In the genomic region with DNA sequence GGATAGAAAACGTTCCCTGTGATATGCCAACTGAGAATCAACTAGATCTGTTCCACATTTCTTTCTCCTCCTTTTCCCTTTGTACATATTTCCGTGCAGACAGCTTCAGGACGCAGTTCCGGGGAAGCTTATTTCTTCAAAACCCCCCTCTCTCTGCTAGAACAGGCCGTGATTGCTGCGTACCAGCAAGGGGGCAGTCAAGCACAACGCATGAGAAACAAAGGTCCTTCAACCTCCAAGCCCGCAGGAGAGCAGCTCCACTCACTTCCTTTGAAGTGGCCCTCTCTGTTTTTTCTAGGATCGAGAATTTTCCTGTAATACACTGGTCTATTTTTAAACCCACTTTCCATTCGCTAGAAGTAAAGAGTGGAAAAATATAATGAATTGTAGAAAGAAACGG, we compare ENCODE assay signal across 8 cellular contexts.
A peak's percentile ranks its signal among the peaks of the same experiment; 100 is the strongest.
DNase-seq lines count a peak whose midpoint lies in the region; ATAC-seq and TF ChIP-seq lines count a peak whose summit lies in the region.

No MANE protein-coding gene starts in this region.

- no peak overlapping the region for H3K4me3 Mint-ChIP-seq in T-cell

- H3K27me3 Mint-ChIP-seq in T-cell, result peaks cover 8 to 9% of the 10 kb centered on the region in 2 donors

- POLR2A ChIA-PET in T-cell (lab: Charles Lee), result no interaction called here

- no peaks in the 10 kb centered on the region for H3K36me3 Mint-ChIP-seq in T-cell

- peaks cover 0 to 6% (median 0%) of the 10 kb centered on the region in 3 donors for H3K9me3 Mint-ChIP-seq in T-cell

- no peak for ATAC-seq in HG03354 (IDR thresholded peaks at IDR 0.05; ENCODE audit: poor library complexity, severe bottlenecking, unreplicated experiment)
- no peak for ATAC-seq in T-cell (replicated peaks in 1 of 4)

- peak; percentile 83 for DNase-seq in NCI-H510A treated with DMSO at 0.1 percent for 48 hours (lab: John Stamatoyannopoulos, UW)
- DNase-seq in ecto neural progenitor cell (ENCODE audit: low spot score), result peak; percentile 69
- peak; percentile 86 for DNase-seq in medulla oblongata (ENCODE audit: extremely low spot score)
- DNase-seq in activated T-cell treated with anti-CD3 and anti-CD28 coated beads, Interleukin-2, amount 50 U/mL, for 48 hours, result no peak
- no peak for DNase-seq in stimulated activated CD4-positive, alpha-beta T cell treated with anti-CD3 and anti-CD28 coated beads, Interleukin-2, amount 100 ng/mL, for 24 hours
- DNase-seq in T-cell, result no peak

- CTCF ChIA-PET in T-cell (lab: Charles Lee), result interaction anchor here in 1 of 2 donors (0.5 to 0.6 kb wide), 2 partner anchors 293 to 717 kb away, joined by 4 to 6 read pairs; no protein-coding TSS in a partner anchor

- H3K4me1 Mint-ChIP-seq in T-cell, result no peaks in the 10 kb centered on the region

- no peak overlapping the region for H3K27ac Mint-ChIP-seq in T-cell

- peak; percentile 45 for TF ChIP-seq CTCF in GM12873 (IDR thresholded peaks at IDR 0.05; ENCODE audit: insufficient read depth, low read depth, low read length, missing control alignments)

Comparison
In these comparisons a context has a peak if more than half of its experiments do, and no peak if none do; other contexts are left out.
1. DNase-seq: peak in NCI-H510A treated with DMSO at 0.1 percent for 48 hours (single experiment), ecto neural progenitor cell (single experiment) and medulla oblongata (single experiment); none in activated T-cell treated with anti-CD3 and anti-CD28 coated beads, Interleukin-2, amount 50 U/mL, for 48 hours (0 of 2), stimulated activated CD4-positive, alpha-beta T cell treated with anti-CD3 and anti-CD28 coated beads, Interleukin-2, amount 100 ng/mL, for 24 hours (0 of 2) and T-cell (0 of 34).